8 cellular contexts compared by ENCODE assay signal in genomic region chr3:183285828-183286457, GRCh38. TPM values are rescaled to one million over a fixed set of nuclear protein-coding genes. Genes with fewer than 3 reads are reported as not detected.
A peak's percentile ranks its signal among the peaks of the same experiment; 100 is the strongest.
DNase-seq lines count a peak whose midpoint lies in the region; ATAC-seq and TF ChIP-seq lines count a peak whose summit lies in the region.

No MANE protein-coding gene starts in this region.

- H3K4me1 ChIP-seq in naive thymus-derived CD4-positive, alpha-beta T cell (ENCODE audit: control insufficient read depth in 2 of 2, insufficient read depth in 2 of 2, low read length in 2 of 2): peaks cover 14 to 19% of the 10 kb centered on the region in 2 donors

- TF ChIP-seq CTCF in AG10803 (conservative IDR thresholded peaks at IDR 0.05; ENCODE audit: low read length) (no peak), epithelial cell of proximal tubule (conservative IDR thresholded peaks at IDR 0.05; ENCODE audit: low read depth, low read length) (no peak)

- peak overlapping the region; percentile 73 to 93 (median 86) for H3K27ac Mint-ChIP-seq in naive thymus-derived CD4-positive, alpha-beta T cell

- no peaks in the 10 kb centered on the region for H3K9me3 ChIP-seq in naive thymus-derived CD4-positive, alpha-beta T cell (ENCODE audit: control insufficient read depth in 2 of 3, low read length in 3 of 3)

- H3K36me3 ChIP-seq in naive thymus-derived CD4-positive, alpha-beta T cell (ENCODE audit: control insufficient read depth in 2 of 3, insufficient read depth in 3 of 3, low read length in 3 of 3): no peaks in the 10 kb centered on the region

- peaks cover 0 to 30% (median 18%) of the 10 kb centered on the region in 7 donors for H3K4me1 Mint-ChIP-seq in naive thymus-derived CD4-positive, alpha-beta T cell

- intact Hi-C loops in naive thymus-derived CD4-positive, alpha-beta T cell (cut with micrococcal nuclease): loop anchor here (1.0 to 10.0 kb wide), 6 partner anchors 15 to 494 kb away; partner anchors contain the start of genes B3GNT5 (in 2 of the 2), ATP11B (in 1 of the 2) and KLHL6 (in 1 of the 2)

- no peaks in the 10 kb centered on the region for H3K9me3 Mint-ChIP-seq in naive thymus-derived CD4-positive, alpha-beta T cell

- H3K27me3 ChIP-seq in naive thymus-derived CD4-positive, alpha-beta T cell (ENCODE audit: control insufficient read depth in 2 of 2, insufficient read depth in 2 of 2, low read length in 2 of 2): no peaks in the 10 kb centered on the region

- H3K27me3 Mint-ChIP-seq in naive thymus-derived CD4-positive, alpha-beta T cell: no peaks in the 10 kb centered on the region

- ATAC-seq in GM19043 (IDR thresholded peaks at IDR 0.05; ENCODE audit: low read depth, unreplicated experiment): peak; percentile 96
- ATAC-seq in HG03342 (IDR thresholded peaks at IDR 0.05; ENCODE audit: unreplicated experiment): peak; percentile 95
- ATAC-seq in naive thymus-derived CD4-positive, alpha-beta T cell: peak; percentile 97
- ATAC-seq in stimulated activated naive CD8-positive, alpha-beta T cell treated with anti-CD3 and anti-CD28 coated beads, Interleukin-15, Interleukin-2, amounts not matched to agents 100 U/mL and 50 U/mL, for 24 hours: peak; percentile 97

- POLR2A ChIA-PET in naive thymus-derived CD4-positive, alpha-beta T cell (lab: Charles Lee): no interaction called here

- DNase-seq in AG10803 (ENCODE audit: low read depth) (peak; percentile 92), activated T-cell treated with anti-CD3 and anti-CD28 coated beads for 1 hour (ENCODE audit: low read depth) (peak; percentile 75), epithelial cell of proximal tubule (ENCODE audit: low read depth) (peak; percentile 95)
- peak; percentile 93 for DNase-seq in NK-92 treated with Interleukin-12 subunit alpha and Interleukin-12 subunit beta, amount 100 ng/mL, for 24 hours (lab: John Stamatoyannopoulos, UW)
- peak; percentile 60 to 96 (median 83) for DNase-seq in naive thymus-derived CD4-positive, alpha-beta T cell
- peak; percentile 92 for DNase-seq in stimulated activated naive CD8-positive, alpha-beta T cell treated with anti-CD3 and anti-CD28 coated beads, Interleukin-15, Interleukin-2, amounts not matched to agents 100 U/mL and 50 U/mL, for 24 hours

- H3K4me3 ChIP-seq in AG10803 (ENCODE audit: low read length): no peak overlapping the region
- H3K4me3 ChIP-seq in epithelial cell of proximal tubule (ENCODE audit: low read depth, low read length): peak overlapping the region; percentile 35
- no peak overlapping the region for H3K4me3 ChIP-seq in naive thymus-derived CD4-positive, alpha-beta T cell (ENCODE audit: low read length)

- H3K36me3 Mint-ChIP-seq in naive thymus-derived CD4-positive, alpha-beta T cell: peaks cover 0 to 2% (median 0%) of the 10 kb centered on the region in 5 donors

- H3K4me3 Mint-ChIP-seq in naive thymus-derived CD4-positive, alpha-beta T cell: peak overlapping the region in 9 of 10 donors; percentile 47 to 81 (median 68)

- CTCF ChIA-PET in naive thymus-derived CD4-positive, alpha-beta T cell (lab: Charles Lee): interaction anchor here (0.6 to 1.1 kb wide), 3 partner anchors 9 to 95 kb away, joined by 3 read pairs; no protein-coding TSS in a partner anchor

- peak overlapping the region; percentile 44 for H3K27ac ChIP-seq in naive thymus-derived CD4-positive, alpha-beta T cell (ENCODE audit: low read depth, low read length)

RNA-seq across cellular contexts. Expression of gene B3GNT5, which starts 32.9 kb away (rescaled TPM):
- total RNA-seq in epithelial cell of proximal tubule: 17.2 and 23.0 TPM in 2 replicates
- 10 to 100 TPM in 1 of 5 experiments, 1 to 10 TPM in 2, under 1 TPM in 2; 0.22 to 13.1 (median 1.5) TPM for total RNA-seq in naive thymus-derived CD4-positive, alpha-beta T cell
- not detected for polyA plus RNA-seq in naive thymus-derived CD4-positive, alpha-beta T cell
